In the genomic region with DNA sequence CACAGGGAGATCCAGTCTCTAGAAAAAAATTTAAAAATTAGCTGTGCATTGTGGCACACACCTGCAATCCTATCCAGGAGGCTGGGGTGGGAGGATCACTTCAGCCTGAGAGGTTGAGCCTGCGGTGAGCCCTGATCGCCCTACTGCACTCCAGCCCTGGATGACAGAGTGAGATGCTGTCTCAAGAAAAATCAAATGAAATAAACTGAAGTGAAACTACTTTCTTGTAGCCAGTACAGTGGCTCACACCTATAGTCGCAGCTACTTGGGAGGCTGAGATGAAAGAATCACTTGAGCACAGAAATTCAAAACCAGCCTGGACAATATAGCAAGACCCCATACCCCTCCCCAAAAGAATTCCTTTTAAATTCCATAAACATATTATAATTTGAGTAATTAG, we compare ENCODE assay signal across 27 cellular contexts.
"Had no signal": no experiment of that assay in that cellular context is flagged by ENCODE, and none has a peak within 500 bp of the region (broad histone marks: within the 10 kb centered on the region; RNA-seq: fewer than 3 reads in every experiment).

No MANE protein-coding gene starts in this region.

- H3K4me1 Mint-ChIP-seq: mesothelial cell of epicardium, WTC11 had no signal

- H3K4me3 Mint-ChIP-seq: activated CD4-positive, alpha-beta T cell treated with anti-CD3 and anti-CD28 coated beads for 36 hours; activated naive CD4-positive, alpha-beta T cell treated with anti-CD3 and anti-CD28 coated beads for 36 hours; activated naive CD8-positive, alpha-beta T cell treated with anti-CD3 and anti-CD28 coated beads, Interleukin-2, amount 10 ng/mL, durations not matched to agents 7 days and 5 days; activated T-cell treated with anti-CD3 and anti-CD28 coated beads, Interleukin-2, amount 50 U/mL, for 72 hours; central memory CD8-positive, alpha-beta T cell; mesothelial cell of epicardium; natural killer cell; WTC11 had no signal

- H3K4me1 ChIP-seq: breast epithelium, suprapubic skin had no signal

- FAIRE-seq: colon, endothelial cell of umbilical vein, frontal cortex, urothelium cell line had no signal

- ATAC-seq: activated CD4-positive, alpha-beta T cell treated with anti-CD3 and anti-CD28 coated beads for 36 hours; activated T-cell treated with anti-CD3 and anti-CD28 coated beads, Interleukin-2, amount 50 U/mL, for 72 hours; natural killer cell; WTC11 had no signal

- H3K4me3 ChIP-seq: breast epithelium, esophagus muscularis mucosa, left ventricle myocardium inferior, stomach, suprapubic skin, tibial nerve had no signal

- H3K27ac Mint-ChIP-seq: activated CD4-positive, alpha-beta T cell treated with anti-CD3 and anti-CD28 coated beads for 36 hours; activated naive CD4-positive, alpha-beta T cell treated with anti-CD3 and anti-CD28 coated beads for 36 hours; activated naive CD8-positive, alpha-beta T cell treated with anti-CD3 and anti-CD28 coated beads, Interleukin-2, amount 10 ng/mL, durations not matched to agents 7 days and 5 days; activated T-cell treated with anti-CD3 and anti-CD28 coated beads, Interleukin-2, amount 50 U/mL, for 72 hours; mesothelial cell of epicardium; natural killer cell; progenitor cell of endocrine pancreas; WTC11 had no signal

- H3K9me3 ChIP-seq: breast epithelium, esophagus muscularis mucosa, left ventricle myocardium inferior, stomach, suprapubic skin, tibial nerve had no signal

- H3K36me3 ChIP-seq: breast epithelium had no signal

- DNase-seq: activated CD4-positive, alpha-beta T cell treated with anti-CD3 and anti-CD28 coated beads for 36 hours; activated CD4-positive, alpha-beta T cell treated with anti-CD3 and anti-CD28 coated beads, Interleukin-2, amount 50 U/mL, for 48 hours; activated effector memory CD4-positive, alpha-beta T cell treated with Interleukin-2 at 50 U/mL for 16 hours; activated naive CD4-positive, alpha-beta T cell treated with anti-CD3 and anti-CD28 coated beads for 36 hours; activated naive CD8-positive, alpha-beta T cell treated with anti-CD3 and anti-CD28 coated beads, Interleukin-2, amount 10 ng/mL, durations not matched to agents 7 days and 5 days; activated T-cell treated with anti-CD3 and anti-CD28 coated beads, Interleukin-2, amount 50 U/mL, for 72 hours; amniotic stem cell; effector memory CD4-positive, alpha-beta T cell; hippocampal formation; left ventricle myocardium inferior; natural killer cell; retina; stimulated activated CD4-positive, alpha-beta T cell treated with anti-CD3 and anti-CD28 coated beads, Interleukin-12 subunit alpha, Interleukin-12 subunit beta, amount 100 ng/mL, for 4 hours; stomach; T1000 had no signal

- H3K36me3 Mint-ChIP-seq: natural killer cell had no signal

- H3K27me3 Mint-ChIP-seq: activated CD4-positive, alpha-beta T cell treated with anti-CD3 and anti-CD28 coated beads for 36 hours; activated naive CD8-positive, alpha-beta T cell treated with anti-CD3 and anti-CD28 coated beads, Interleukin-2, amount 10 ng/mL, durations not matched to agents 7 days and 5 days; central memory CD8-positive, alpha-beta T cell; progenitor cell of endocrine pancreas had no signal

- H3K27me3 ChIP-seq: breast epithelium, esophagus muscularis mucosa, stomach, suprapubic skin, tibial nerve had no signal

- H3K27ac ChIP-seq: breast epithelium, esophagus muscularis mucosa, left ventricle myocardium inferior, stomach, suprapubic skin, tibial nerve had no signal

- H3K9me3 Mint-ChIP-seq: activated naive CD4-positive, alpha-beta T cell treated with anti-CD3 and anti-CD28 coated beads for 36 hours; activated naive CD8-positive, alpha-beta T cell treated with anti-CD3 and anti-CD28 coated beads, Interleukin-2, amount 10 ng/mL, durations not matched to agents 7 days and 5 days; central memory CD8-positive, alpha-beta T cell; natural killer cell; WTC11 had no signal
